Comparison of ENCODE assay signal across 38 cellular contexts in genomic region chr16:26777821-26778220, GRCh38.
"Had no signal": no experiment of that assay in that cellular context is flagged by ENCODE, and none has a peak within 500 bp of the region (broad histone marks: within the 10 kb centered on the region; RNA-seq: fewer than 3 reads in every experiment).

No MANE protein-coding gene starts in this region.

- H3K4me3 Mint-ChIP-seq: activated CD4-positive, alpha-beta memory T cell treated with anti-CD3 and anti-CD28 coated beads for 36 hours; activated CD4-positive, alpha-beta T cell treated with anti-CD3 and anti-CD28 coated beads for 36 hours; activated CD8-positive, alpha-beta T cell treated with anti-CD3 and anti-CD28 coated beads for 36 hours; activated naive CD4-positive, alpha-beta T cell treated with anti-CD3 and anti-CD28 coated beads for 36 hours; activated naive CD8-positive, alpha-beta T cell treated with anti-CD3 and anti-CD28 coated beads for 36 hours; activated T-cell treated with anti-CD3 and anti-CD28 coated beads, Interleukin-2, amount 50 U/mL, for 4 hours; activated T-cell treated with anti-CD3 and anti-CD28 coated beads, Interleukin-2, amount 50 U/mL, for 72 hours; activated T-helper 1 cell treated with anti-CD3 and anti-CD28 coated beads, Interleukin-12 subunit alpha, Interleukin-12 subunit beta, Interleukin-2, Interleukin-4 antibody, amounts not matched to agents 30 ng/mL and 10 ng/mL and 1 ng/mL, durations not matched to agents 14 hours and 24 hours and 36 hours; activated T-helper 17 cell treated with anti-CD3 and anti-CD28 coated beads, Interleukin-2, amount 50 U/mL, for 72 hours; T-helper 1 cell treated with Interleukin-12 subunit alpha and Interleukin-12 subunit beta and Interleukin-4 antibody, amounts not matched to agents 30 μg/mL and 1 μg/mL, for 36 hours; T-helper 2 cell treated with Interferon-gamma antibody and Interleukin-4, amounts not matched to agents 5 μg/mL and 100 μg/mL, for 36 hours; WTC11 had no signal

- H3K4me1 ChIP-seq: adrenal gland, body of pancreas, breast epithelium had no signal

- H3K27me3 ChIP-seq: adrenal gland, body of pancreas, brain microvascular endothelial cell had no signal

- H3K27ac Mint-ChIP-seq: activated CD4-positive, alpha-beta memory T cell treated with anti-CD3 and anti-CD28 coated beads for 36 hours; activated CD4-positive, alpha-beta T cell treated with anti-CD3 and anti-CD28 coated beads for 36 hours; activated CD8-positive, alpha-beta T cell treated with anti-CD3 and anti-CD28 coated beads for 36 hours; activated naive CD4-positive, alpha-beta T cell treated with anti-CD3 and anti-CD28 coated beads for 36 hours; activated naive CD4-positive, alpha-beta T cell treated with anti-CD3 and anti-CD28 coated beads, Interleukin-2, amount 50 U/mL, for 72 hours; activated naive CD8-positive, alpha-beta T cell treated with anti-CD3 and anti-CD28 coated beads for 36 hours; activated T-cell treated with anti-CD3 and anti-CD28 coated beads, Interleukin-2, amount 50 U/mL, for 72 hours; activated T-helper 1 cell treated with anti-CD3 and anti-CD28 coated beads, Interleukin-12 subunit alpha, Interleukin-12 subunit beta, Interleukin-2, Interleukin-4 antibody, amounts not matched to agents 30 ng/mL and 10 ng/mL and 1 ng/mL, durations not matched to agents 14 hours and 24 hours and 36 hours; activated T-helper 17 cell treated with anti-CD3 and anti-CD28 coated beads, Interleukin-2, amount 50 U/mL, for 72 hours; T-helper 1 cell treated with Interleukin-12 subunit alpha and Interleukin-12 subunit beta and Interleukin-4 antibody, amounts not matched to agents 30 μg/mL and 1 μg/mL, for 36 hours; T-helper 2 cell treated with Interferon-gamma antibody and Interleukin-4, amounts not matched to agents 5 μg/mL and 100 μg/mL, for 36 hours; WTC11 had no signal

- H3K9me3 Mint-ChIP-seq: activated CD4-positive, alpha-beta memory T cell treated with anti-CD3 and anti-CD28 coated beads for 36 hours; activated CD8-positive, alpha-beta T cell treated with anti-CD3 and anti-CD28 coated beads for 36 hours; activated naive CD4-positive, alpha-beta T cell treated with anti-CD3 and anti-CD28 coated beads for 36 hours; activated T-cell treated with anti-CD3 and anti-CD28 coated beads, Interleukin-2, amount 50 U/mL, for 4 hours; activated T-helper 17 cell treated with anti-CD3 and anti-CD28 coated beads, Interleukin-2, amount 50 U/mL, for 72 hours; T-helper 2 cell treated with Interferon-gamma antibody and Interleukin-4, amounts not matched to agents 5 μg/mL and 100 μg/mL, for 36 hours had no signal

- H3K9me3 ChIP-seq: adrenal gland, body of pancreas, breast epithelium had no signal

- H3K4me3 ChIP-seq: adrenal gland, body of pancreas, breast epithelium had no signal

- ATAC-seq: activated CD4-positive, alpha-beta T cell treated with anti-CD3 and anti-CD28 coated beads for 36 hours; activated CD4-positive, CD25-positive, alpha-beta regulatory T cell treated with anti-CD3 and anti-CD28 coated beads, Interleukin-2, amount 50 U/mL, for 24 hours; activated CD8-positive, alpha-beta T cell treated with anti-CD3 and anti-CD28 coated beads for 36 hours; activated naive CD4-positive, alpha-beta T cell treated with anti-CD3 and anti-CD28 coated beads, Interleukin-2, amount 50 U/mL, for 72 hours; activated T-cell treated with anti-CD3 and anti-CD28 coated beads, Interleukin-2, amount 50 U/mL, for 4 hours; activated T-cell treated with anti-CD3 and anti-CD28 coated beads, Interleukin-2, amount 50 U/mL, for 72 hours; activated T-helper 17 cell treated with anti-CD3 and anti-CD28 coated beads, Interleukin-2, amount 50 U/mL, for 72 hours; body of pancreas; WTC11 had no signal

- H3K36me3 Mint-ChIP-seq: activated CD4-positive, alpha-beta memory T cell treated with anti-CD3 and anti-CD28 coated beads for 36 hours; activated naive CD4-positive, alpha-beta T cell treated with anti-CD3 and anti-CD28 coated beads, Interleukin-2, amount 50 U/mL, for 72 hours; activated naive CD8-positive, alpha-beta T cell treated with anti-CD3 and anti-CD28 coated beads for 36 hours; WTC11 had no signal

- FAIRE-seq: astrocyte had no signal

- H3K27ac ChIP-seq: adrenal gland, body of pancreas, brain microvascular endothelial cell, breast epithelium, WERI-Rb-1 had no signal

- DNase-seq: activated CD4-positive, alpha-beta memory T cell treated with anti-CD3 and anti-CD28 coated beads for 36 hours; activated CD4-positive, alpha-beta T cell treated with anti-CD3 and anti-CD28 coated beads for 1 hour; activated CD4-positive, alpha-beta T cell treated with anti-CD3 and anti-CD28 coated beads for 36 hours; activated CD4-positive, alpha-beta T cell treated with anti-CD3 and anti-CD28 coated beads for 48 hours; activated CD4-positive, alpha-beta T cell treated with anti-CD3 and anti-CD28 coated beads, Interleukin-2, amount 50 U/mL, for 1 hour; activated CD4-positive, alpha-beta T cell treated with anti-CD3 and anti-CD28 coated beads, Interleukin-2, amount 50 U/mL, for 4 hours; activated CD4-positive, CD25-positive, alpha-beta regulatory T cell; activated CD8-positive, alpha-beta memory T cell treated with anti-CD3 and anti-CD28 coated beads, Interleukin-2, amount 50 U/mL, for 4 hours; activated CD8-positive, alpha-beta T cell treated with anti-CD3 and anti-CD28 coated beads for 36 hours; activated effector memory CD4-positive, alpha-beta T cell treated with anti-CD3 and anti-CD28 coated beads, Interleukin-2, amount 50 U/mL, for 16 hours; activated gamma-delta T cell treated with Interleukin-2 at 50 U/mL for 16 hours; activated naive CD4-positive, alpha-beta T cell; activated naive CD4-positive, alpha-beta T cell treated with anti-CD3 and anti-CD28 coated beads for 36 hours; activated naive CD4-positive, alpha-beta T cell treated with anti-CD3 and anti-CD28 coated beads, Interleukin-2, amount 50 U/mL, for 16 hours; activated naive CD8-positive, alpha-beta T cell treated with anti-CD3 and anti-CD28 coated beads for 36 hours; activated T-cell treated with anti-CD3 and anti-CD28 coated beads for 4 hours; activated T-cell treated with anti-CD3 and anti-CD28 coated beads, Interleukin-2, amount 50 U/mL, for 1 hour; activated T-cell treated with anti-CD3 and anti-CD28 coated beads, Interleukin-2, amount 50 U/mL, for 4 hours; activated T-cell treated with anti-CD3 and anti-CD28 coated beads, Interleukin-2, amount 50 U/mL, for 72 hours; adrenal gland; amniotic stem cell; aorta; body of pancreas; brain microvascular endothelial cell; central memory CD4-positive, alpha-beta T cell; T-helper 1 cell; T-helper 2 cell; T-helper 9 cell; WERI-Rb-1 had no signal

- H3K4me1 Mint-ChIP-seq: activated naive CD8-positive, alpha-beta T cell treated with anti-CD3 and anti-CD28 coated beads for 36 hours; activated T-helper 17 cell treated with anti-CD3 and anti-CD28 coated beads, Interleukin-2, amount 50 U/mL, for 72 hours; WTC11 had no signal

- H3K36me3 ChIP-seq: adrenal gland, brain microvascular endothelial cell, breast epithelium, WERI-Rb-1 had no signal
